In genomic region chr11:65382036-65382803, GRCh38 we compare ENCODE assay signal across 1 cellular context.
TF ChIP-seq lines count a peak whose summit lies in the region.

TSS of gene SLC25A45 (minus strand) at chr11:65382646. CDS start at chr11:65381951, 695 bp downstream.

TF ChIP-seq in HEK293, 187 proteins besides CTCF, POLR2A, EP300 and RAD21 (continued from another document and continues in another):
- no peak for TF ChIP-seq ZNF169 (tag by site-specific recombination; IDR thresholded peaks at IDR 0.05)
- TF ChIP-seq ZNF157 (tag by site-specific recombination; IDR thresholded peaks at IDR 0.05) = no peak
- no peak for TF ChIP-seq ELK4 (IDR thresholded peaks at IDR 0.05; ENCODE audit: borderline replicate concordance, low read depth, low read length)
- no peak for TF ChIP-seq MEIS1 (CRISPR knock-in tag; IDR thresholded peaks at IDR 0.05; ENCODE audit: borderline replicate concordance)
- no peak for TF ChIP-seq ZNF510 (tag by site-specific recombination; IDR thresholded peaks at IDR 0.05; ENCODE audit: insufficient replicate concordance)
- peak; percentile 75 for TF ChIP-seq ZNF561 (tag by site-specific recombination; IDR thresholded peaks at IDR 0.05; ENCODE audit: borderline replicate concordance)
- peak; percentile 95 for TF ChIP-seq ZBTB8A (tag by site-specific recombination; IDR thresholded peaks at IDR 0.05)
- no peak for TF ChIP-seq ZNF266 (tag by site-specific recombination; IDR thresholded peaks at IDR 0.05; ENCODE audit: low read depth)
- TF ChIP-seq ZNF488 (tag by site-specific recombination; IDR thresholded peaks at IDR 0.05) = no peak
- no peak for TF ChIP-seq ZNF37A (tag by site-specific recombination; IDR thresholded peaks at IDR 0.05)
- peak; percentile 70 for TF ChIP-seq FEZF1 (tag by site-specific recombination; IDR thresholded peaks at IDR 0.05)
- no peak for TF ChIP-seq ZNF830 (tag by site-specific recombination; IDR thresholded peaks at IDR 0.05; ENCODE audit: low read depth)
- TF ChIP-seq ZNF555 (tag by site-specific recombination; conservative IDR thresholded peaks at IDR 0.05) = no peak
- peak; percentile 10; the same call in 1 of the 2 replicates for TF ChIP-seq ZNF18 (tag by site-specific recombination; IDR thresholded peaks at IDR 0.05)
- peak; percentile 98 for TF ChIP-seq IKZF3 (tag by site-specific recombination; IDR thresholded peaks at IDR 0.05)
- peak; percentile 47; the same call in 1 of the 2 replicates for TF ChIP-seq ZNF76 (tag by site-specific recombination; IDR thresholded peaks at IDR 0.05; ENCODE audit: borderline replicate concordance, low read depth)
- TF ChIP-seq ZNF548 (tag by site-specific recombination; IDR thresholded peaks at IDR 0.05) = no peak
- TF ChIP-seq ZNF449 (tag by site-specific recombination; IDR thresholded peaks at IDR 0.05) = peak; percentile 46; the same call in 1 of the 2 replicates
- no peak for TF ChIP-seq GFI1B (tag by site-specific recombination; IDR thresholded peaks at IDR 0.05)
- TF ChIP-seq ZNF558 (tag by site-specific recombination; IDR thresholded peaks at IDR 0.05) = 0 out of 2 replicates have a peak, but pooled peaks have one; percentile 43
- TF ChIP-seq ZNF664 (tag by site-specific recombination; IDR thresholded peaks at IDR 0.05) = no peak
- peak; percentile 77; the same call in 1 of the 2 replicates for TF ChIP-seq ZFP37 (tag by site-specific recombination; IDR thresholded peaks at IDR 0.05)
- no peak for TF ChIP-seq ZFP41 (tag by site-specific recombination; IDR thresholded peaks at IDR 0.05; ENCODE audit: borderline replicate concordance)
- peak; percentile 45; the same call in 1 of the 2 replicates for TF ChIP-seq ZNF610 (tag by site-specific recombination; IDR thresholded peaks at IDR 0.05; ENCODE audit: borderline replicate concordance)
- TF ChIP-seq ZNF701 (tag by site-specific recombination; IDR thresholded peaks at IDR 0.05) = 0 out of 2 replicates have a peak, but pooled peaks have one; percentile 49
- TF ChIP-seq ZBTB11 (tag by site-specific recombination; conservative IDR thresholded peaks at IDR 0.05; ENCODE audit: low read depth) = 0 out of 2 replicates have a peak, but pooled peaks have one; percentile 18
- no peak for TF ChIP-seq ZNF174 (tag by site-specific recombination; IDR thresholded peaks at IDR 0.05)
- TF ChIP-seq TSHZ1 (tag by site-specific recombination; IDR thresholded peaks at IDR 0.05; ENCODE audit: borderline replicate concordance) = no peak; the same call in 1 of the 2 replicates
- TF ChIP-seq ZNF670 (tag by site-specific recombination; IDR thresholded peaks at IDR 0.05; ENCODE audit: low read depth) = no peak
- TF ChIP-seq ZNF571 (tag by site-specific recombination; IDR thresholded peaks at IDR 0.05) = no peak
- peak; percentile 18; the same call in 1 of the 2 replicates for TF ChIP-seq BCL11B (tag by site-specific recombination; IDR thresholded peaks at IDR 0.05; ENCODE audit: low read depth)
- TF ChIP-seq ZNF202 (tag by site-specific recombination; IDR thresholded peaks at IDR 0.05; ENCODE audit: borderline replicate concordance) = no peak
- peak; percentile 87; the same call in 1 of the 2 replicates for TF ChIP-seq KLF8 (tag by site-specific recombination; IDR thresholded peaks at IDR 0.05)
- TF ChIP-seq AEBP2 (tag by site-specific recombination; IDR thresholded peaks at IDR 0.05; ENCODE audit: borderline replicate concordance) = no peak
- no peak for TF ChIP-seq ZNF10 (tag by site-specific recombination; IDR thresholded peaks at IDR 0.05)
- peak; percentile 93 for TF ChIP-seq ZBTB20 (tag by site-specific recombination; IDR thresholded peaks at IDR 0.05)
- no peak for TF ChIP-seq ZNF549 (tag by site-specific recombination; IDR thresholded peaks at IDR 0.05)
- peak; percentile 92 for TF ChIP-seq ZFP69B (tag by site-specific recombination; IDR thresholded peaks at IDR 0.05)
- TF ChIP-seq ZNF362 (tag by site-specific recombination; IDR thresholded peaks at IDR 0.05) = no peak
- TF ChIP-seq ZXDB (tag by site-specific recombination; IDR thresholded peaks at IDR 0.05) = peak; percentile 87
- no peak for TF ChIP-seq PRDM4 (tag by site-specific recombination; IDR thresholded peaks at IDR 0.05)
- peak; percentile 85 for TF ChIP-seq ZSCAN30 (tag by site-specific recombination; IDR thresholded peaks at IDR 0.05)
- no peak for TF ChIP-seq ZNF140 (tag by site-specific recombination; IDR thresholded peaks at IDR 0.05)
- no peak for TF ChIP-seq ZNF560 (tag by site-specific recombination; IDR thresholded peaks at IDR 0.05; ENCODE audit: borderline replicate concordance)
- TF ChIP-seq ZFHX2 (tag by site-specific recombination; conservative IDR thresholded peaks at IDR 0.05) = peak; percentile 84
- TF ChIP-seq ZNF544 (tag by site-specific recombination; IDR thresholded peaks at IDR 0.05) = no peak
- no peak for TF ChIP-seq ZNF175 (tag by site-specific recombination; IDR thresholded peaks at IDR 0.05)
- TF ChIP-seq ZNF350 (tag by site-specific recombination; IDR thresholded peaks at IDR 0.05) = no peak
